In genomic region chr6:52724406-52725121, GRCh38 we compare ENCODE assay signal across 8 cellular contexts. TPM values are rescaled to one million over a fixed set of nuclear protein-coding genes. Genes with fewer than 3 reads are reported as not detected.
DNase-seq lines count a peak whose midpoint lies in the region; ATAC-seq, FAIRE-seq and TF ChIP-seq lines count a peak whose summit lies in the region.

No MANE protein-coding gene starts in this region.

- ATAC-seq in HG02885 (IDR thresholded peaks at IDR 0.05; ENCODE audit: poor library complexity, unreplicated experiment), result peak; percentile 100

- H3K4me3 ChIP-seq in ACC112 (ENCODE audit: low read depth, low read length) (no peak overlapping the region), breast epithelium (no peak overlapping the region), kidney epithelial cell (ENCODE audit: low read depth, low read length) (no peak overlapping the region)

- peak; percentile 49 for DNase-seq in GM18507 (ENCODE audit: extremely low spot score, insufficient read length, low read depth)
- DNase-seq in NCI-H1930 (lab: John Stamatoyannopoulos, UW), result peak; percentile 34 to 49
- peak; percentile 41 to 65 for DNase-seq in breast epithelium (ENCODE audit: low spot score in 2 of 2)
- DNase-seq in kidney epithelial cell (ENCODE audit: low read depth), result no peak
- DNase-seq in stimulated activated CD4-positive, alpha-beta T cell treated with anti-CD3 and anti-CD28 coated beads, Interleukin-2, amount 100 ng/mL, for 4 hours (ENCODE audit: low read depth), result peak; percentile 10

- H3K36me3 ChIP-seq in ACC112 (ENCODE audit: insufficient read depth, low read length) (no peaks in the 10 kb centered on the region), breast epithelium (no peaks in the 10 kb centered on the region), kidney epithelial cell (ENCODE audit: control insufficient read depth, insufficient read depth, low read length) (no peaks in the 10 kb centered on the region)

- no peak for TF ChIP-seq POLR2A in breast epithelium (IDR thresholded peaks at IDR 0.05)

- intact Hi-C loops in breast epithelium (cut with DNase I; ENCODE audit: low total_unique reads), result no loop called here

- no peaks in the 10 kb centered on the region for H3K9me3 ChIP-seq in breast epithelium

- TF ChIP-seq CTCF in breast epithelium (IDR thresholded peaks at IDR 0.05), result peak in 1 of 3 donors; percentile 30
- peak; percentile 82 for TF ChIP-seq CTCF in kidney epithelial cell (IDR thresholded peaks at IDR 0.05; ENCODE audit: insufficient read depth, low read length, poor library complexity, severe bottlenecking)

- H3K79me2 ChIP-seq in ACC112 (ENCODE audit: control insufficient read depth, insufficient read depth, low read length, unreplicated experiment), result no peaks in the 10 kb centered on the region

- FAIRE-seq in GM18507 (lab: Jason Lieb, UNC), result peak; percentile 85
- FAIRE-seq in TTC549 (lab: Jason Lieb, UNC), result peak; percentile 20

- H2AFZ ChIP-seq in ACC112 (ENCODE audit: low read length, unreplicated experiment), result peak overlapping the region; percentile 28

- H3K4me1 ChIP-seq in ACC112 (ENCODE audit: control insufficient read depth, insufficient read depth, low read length, unreplicated experiment) (peaks cover 20% of the 10 kb centered on the region), breast epithelium (no peaks in the 10 kb centered on the region)

- H3K27ac ChIP-seq in ACC112 (ENCODE audit: low read depth, low read length) (peak overlapping the region; percentile 35; the same call in 1 of the 2 replicates), breast epithelium (peak overlapping the region; percentile 53 to 60)

- H3K27me3 ChIP-seq in ACC112 (ENCODE audit: insufficient read depth, low read length) (no peaks in the 10 kb centered on the region), breast epithelium (no peaks in the 10 kb centered on the region), kidney epithelial cell (ENCODE audit: control insufficient read depth, insufficient read depth, low read length) (no peaks in the 10 kb centered on the region)

RNA-seq across cellular contexts. Expression of gene GSTA2, which starts 38.7 kb away (rescaled TPM):
- total RNA-seq in breast epithelium (not detected), kidney epithelial cell (not detected in 2 replicates)

RNA-seq across cellular contexts. Expression of gene TMEM14A, which starts 53.7 kb away (rescaled TPM):
- total RNA-seq in breast epithelium, result 10 to 100 TPM; 16.5 to 33.2 (median 19.7) TPM
- 24.7 and 35.3 TPM in 2 replicates for total RNA-seq in kidney epithelial cell
